In genomic region chr5:14158890-14159666, GRCh38 we compare ENCODE assay signal across 17 cellular contexts.
"Had no signal": no experiment of that assay in that cellular context is flagged by ENCODE, and none has a peak within 500 bp of the region (broad histone marks: within the 10 kb centered on the region; RNA-seq: fewer than 3 reads in every experiment).

No MANE protein-coding gene starts in this region.

- H3K9me3 Mint-ChIP-seq: immature natural killer cell, natural killer cell had no signal

- DNase-seq: activated CD4-positive, alpha-beta T cell treated with anti-CD3 and anti-CD28 coated beads for 48 hours; activated naive CD4-positive, alpha-beta T cell treated with anti-CD3 and anti-CD28 coated beads, Interleukin-2, amount 50 U/mL, for 16 hours; activated T-cell treated with anti-CD3 and anti-CD28 coated beads for 4 hours; adrenal gland; cerebellar nuclear complex; dermis blood vessel endothelial cell; endodermal cell; immature natural killer cell; left cardiac atrium; natural killer cell; occipital lobe; stimulated activated CD4-positive, alpha-beta T cell treated with anti-CD3 and anti-CD28 coated beads, Interleukin-2, amount 100 ng/mL, for 48 hours; stimulated activated naive CD8-positive, alpha-beta T cell treated with anti-CD3 and anti-CD28 coated beads, Interleukin-15, Interleukin-2, amounts not matched to agents 100 U/mL and 50 U/mL, for 24 hours; T-cell; WERI-Rb-1 had no signal

- H3K4me3 Mint-ChIP-seq: endodermal cell, immature natural killer cell, natural killer cell, T-cell had no signal

- H3K27me3 Mint-ChIP-seq: brain had no signal

- H3K4me3 ChIP-seq: adrenal gland had no signal

- H3K36me3 ChIP-seq: adrenal gland had no signal

- H3K27ac Mint-ChIP-seq: endodermal cell, immature natural killer cell, natural killer cell, T-cell had no signal

- H3K36me3 Mint-ChIP-seq: natural killer cell, T-cell had no signal

- H3K4me1 Mint-ChIP-seq: T-cell had no signal

- H3K27ac ChIP-seq: adrenal gland, WERI-Rb-1 had no signal

- H3K27me3 ChIP-seq: adrenal gland had no signal

- ATAC-seq: left cardiac atrium; natural killer cell; sciatic nerve; stimulated activated naive CD8-positive, alpha-beta T cell treated with anti-CD3 and anti-CD28 coated beads, Interleukin-15, Interleukin-2, amounts not matched to agents 100 U/mL and 50 U/mL, for 24 hours; T-cell had no signal
